ENCODE assay signal across 1 cellular context in genomic region chr1:219798283-219799030, GRCh38.
TF ChIP-seq lines count a peak whose summit lies in the region.

No MANE protein-coding gene starts in this region.

TF ChIP-seq in GM23338, 12 proteins besides CTCF, POLR2A, EP300 and RAD21 (continued from another document):
- TF ChIP-seq REST (IDR thresholded peaks at IDR 0.05; ENCODE audit: unreplicated experiment), result no peak
- TF ChIP-seq ZNF114 (CRISPR knock-in tag; IDR thresholded peaks at IDR 0.05), result no peak
- no peak for TF ChIP-seq ETS1 (IDR thresholded peaks at IDR 0.05)
- no peak for TF ChIP-seq ZNF331 (CRISPR knock-in tag; IDR thresholded peaks at IDR 0.05; ENCODE audit: low read depth)
- TF ChIP-seq CREB1 (CRISPR knock-in tag; IDR thresholded peaks at IDR 0.05; ENCODE audit: low read depth), result no peak
- no peak for TF ChIP-seq STAT1 (IDR thresholded peaks at IDR 0.05; ENCODE audit: unreplicated experiment)
- no peak for TF ChIP-seq POLR2AphosphoS5 (IDR thresholded peaks at IDR 0.05; ENCODE audit: low read depth)
TF ChIP-seq in GM23338: peak in this region for 0.
